ENCODE assay signal across 8 cellular contexts in genomic region chr1:31297273-31298247, GRCh38. TPM values are rescaled to one million over a fixed set of nuclear protein-coding genes. Genes with fewer than 3 reads are reported as not detected.
DNase-seq lines count a peak whose midpoint lies in the region; ATAC-seq lines count a peak whose summit lies in the region.

No MANE protein-coding gene starts in this region.

- DNase-seq in COLO829 (ENCODE audit: low spot score) (peak; percentile 77), adipocyte (ENCODE audit: low read depth) (peak; percentile 65), posterior cingulate gyrus (no peak), GF-D8 (lab: John Stamatoyannopoulos, UW) (no peak)
- DNase-seq in stimulated activated CD4-positive, alpha-beta T cell treated with anti-CD3 and anti-CD28 coated beads, Interleukin-1b, Interleukin-23, amount 100 ng/mL, for 48 hours = no peak

- H3K27ac ChIP-seq in iPS-20b (ENCODE audit: low read length) = peak overlapping the region; percentile 79
- peak overlapping the region; percentile 60 for H3K27ac ChIP-seq in temporal lobe (ENCODE audit: low read depth, low read length)

- H3K36me3 ChIP-seq in adipocyte (ENCODE audit: control insufficient read depth, insufficient read depth, low read length, severe bottlenecking) = peaks cover 11% of the 10 kb centered on the region
- peaks cover 22% of the 10 kb centered on the region for H3K36me3 ChIP-seq in iPS-20b (ENCODE audit: insufficient read depth, low read depth, low read length)

- intact Hi-C loops in posterior cingulate gyrus (cut with DNase I) = loop anchor here (2.0 kb wide), 1 partner anchor 113 kb away; no protein-coding TSS in a partner anchor

- H3K9ac ChIP-seq in adipocyte (ENCODE audit: low read length) = peak overlapping the region; percentile 97
- peak overlapping the region; percentile 92 for H3K9ac ChIP-seq in iPS-20b (ENCODE audit: low read depth, low read length)

- no peaks in the 10 kb centered on the region for H3K9me3 ChIP-seq in adipocyte (ENCODE audit: control insufficient read depth, low read length)
- no peaks in the 10 kb centered on the region for H3K9me3 ChIP-seq in iPS-20b (ENCODE audit: insufficient read depth, low read depth, low read length)

- peaks cover 29% of the 10 kb centered on the region for H3K4me1 ChIP-seq in adipocyte (ENCODE audit: control insufficient read depth, insufficient read depth, low read length)
- H3K4me1 ChIP-seq in iPS-20b (ENCODE audit: insufficient read depth, low read length) = peaks cover 5% of the 10 kb centered on the region

- H3K4me3 ChIP-seq in adipocyte (ENCODE audit: low read length) = peak overlapping the region; percentile 96
- H3K4me3 ChIP-seq in iPS-20b (ENCODE audit: low read length) = peak overlapping the region; percentile 84

- ATAC-seq in HG02840 (IDR thresholded peaks at IDR 0.05; ENCODE audit: low FRiP score, unreplicated experiment) = peak; percentile 11

- H3K27me3 ChIP-seq in adipocyte (replicated peaks; ENCODE audit: control insufficient read depth, insufficient read depth, low read length) = no peaks in the 10 kb centered on the region
- H3K27me3 ChIP-seq in iPS-20b (ENCODE audit: insufficient read depth, low read length) = no peaks in the 10 kb centered on the region

RNA-seq across cellular contexts. Expression of gene ZCCHC17, which starts 0.7 kb away (rescaled TPM):
- total RNA-seq in temporal lobe = 31.5 TPM

RNA-seq across cellular contexts. Expression of gene SNRNP40, which starts 1.0 kb away (rescaled TPM):
- 63.9 TPM for total RNA-seq in temporal lobe

RNA-seq across cellular contexts. Expression of gene NKAIN1, which starts 57.9 kb away (rescaled TPM):
- 27.0 TPM for total RNA-seq in temporal lobe

Comparison
In these comparisons a context has a peak if more than half of its experiments do, and no peak if none do; other contexts are left out.
1. DNase-seq: peak in COLO829 (single experiment) and adipocyte (single experiment); none in posterior cingulate gyrus (0 of 10), GF-D8 (single experiment) and stimulated activated CD4-positive, alpha-beta T cell treated with anti-CD3 and anti-CD28 coated beads, Interleukin-1b, Interleukin-23, amount 100 ng/mL, for 48 hours (single experiment).